In genomic region chrX:103766813-103767555, GRCh38 we compare ENCODE assay signal across 5 cellular contexts. TPM values are rescaled to one million over a fixed set of nuclear protein-coding genes. Genes with fewer than 3 reads are reported as not detected.
"Had no signal": no experiment of that assay in that cellular context is flagged by ENCODE, and none has a peak within 500 bp of the region (broad histone marks: within the 10 kb centered on the region; RNA-seq: fewer than 3 reads in every experiment).

No MANE protein-coding gene starts in this region.

RNA-seq across cellular contexts. Expression of gene PLP1, which starts 9.7 kb away (rescaled TPM):
- total RNA-seq: activated CD8-positive, alpha-beta T cell treated with anti-CD3 and anti-CD28 coated beads, Interleukin-2, amount 10 ng/mL, durations not matched to agents 7 days and 5 days; activated naive CD8-positive, alpha-beta T cell treated with anti-CD3 and anti-CD28 coated beads, Interleukin-2, amount 10 ng/mL, durations not matched to agents 7 days and 5 days; SJSA1 had no signal

RNA-seq across cellular contexts. Expression of gene TMEM31, which starts 56.3 kb away (rescaled TPM):
- total RNA-seq: activated CD8-positive, alpha-beta T cell treated with anti-CD3 and anti-CD28 coated beads, Interleukin-2, amount 10 ng/mL, durations not matched to agents 7 days and 5 days; activated naive CD8-positive, alpha-beta T cell treated with anti-CD3 and anti-CD28 coated beads, Interleukin-2, amount 10 ng/mL, durations not matched to agents 7 days and 5 days; aorta; breast epithelium; SJSA1 had no signal
- polyA plus RNA-seq: aorta had no signal
